In the genomic region with DNA sequence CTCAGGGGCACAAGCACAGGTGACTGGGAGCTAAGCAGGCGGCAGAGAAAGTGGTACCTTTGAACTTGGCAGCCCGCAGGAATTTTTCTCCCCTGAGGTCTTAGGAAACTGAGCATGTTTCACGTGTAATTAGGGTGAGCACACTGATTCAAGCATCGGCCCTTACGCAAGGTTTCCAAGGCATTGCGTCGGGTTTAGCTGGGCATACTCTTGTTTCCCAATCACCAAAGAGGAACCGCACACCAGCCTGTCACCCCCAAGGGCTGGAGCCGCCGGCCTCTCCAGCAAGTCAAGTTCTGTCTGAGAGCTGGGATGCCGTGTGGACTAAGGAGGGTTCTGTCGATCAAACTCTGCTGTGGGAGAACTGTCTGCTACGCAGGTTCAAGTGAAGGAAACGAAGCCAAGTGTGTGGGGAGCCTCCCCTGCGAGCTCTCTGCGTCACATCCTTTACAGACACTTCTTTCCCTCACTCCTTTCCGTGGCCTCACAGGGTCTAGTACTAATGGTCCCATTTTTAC, we compare ENCODE assay signal across 9 cellular contexts. TPM values are rescaled to one million over a fixed set of nuclear protein-coding genes. Genes with fewer than 3 reads are reported as not detected.
DNase-seq lines count a peak whose midpoint lies in the region; ATAC-seq, FAIRE-seq and TF ChIP-seq lines count a peak whose summit lies in the region.
"Had no signal": no experiment of that assay in that cellular context is flagged by ENCODE, and none has a peak within 500 bp of the region (broad histone marks: within the 10 kb centered on the region; RNA-seq: fewer than 3 reads in every experiment).

No MANE protein-coding gene starts in this region.

- no peaks in the 10 kb centered on the region for H3K9me3 ChIP-seq in skeletal muscle tissue (ENCODE audit: control insufficient read depth in 3 of 3, low read length in 3 of 3)
- no peaks in the 10 kb centered on the region for H3K9me3 ChIP-seq in CD4-positive, alpha-beta T cell (ENCODE audit: control insufficient read depth, low read length)

- H3K4me1 ChIP-seq in skeletal muscle tissue (ENCODE audit: control insufficient read depth in 3 of 3, insufficient read depth in 3 of 3, low read length in 3 of 3): peaks cover 15 to 40% (median 34%) of the 10 kb centered on the region in 3 donors

- H3K4me3 ChIP-seq in HL-60 (replicated peaks; ENCODE audit: insufficient read depth, low read length) (no peak overlapping the region), bronchial epithelial cell (ENCODE audit: low read depth, low read length) (no peak overlapping the region), skeletal muscle tissue (ENCODE audit: low read length in 3 of 3) (peak overlapping the region in 1 of 3 donors; percentile 2)

- TF ChIP-seq POLR2A in GM18505 (IDR thresholded peaks at IDR 0.05; ENCODE audit: borderline replicate concordance, extremely low read depth, insufficient read depth, insufficient read length): no peak

- no peak overlapping the region for H3K27ac Mint-ChIP-seq in CD4-positive, alpha-beta T cell

- no peak for ATAC-seq in CD4-positive, alpha-beta T cell (ENCODE audit: poor library complexity)
- no peak for ATAC-seq in GM18505 (IDR thresholded peaks at IDR 0.05; ENCODE audit: unreplicated experiment)

- POLR2A ChIA-PET in CD4-positive, alpha-beta T cell (lab: Charles Lee): no interaction called here
- POLR2A ChIA-PET in GM10248 (lab: Yijun Ruan, JAX): no interaction called here

- H3K9me3 Mint-ChIP-seq in CD4-positive, alpha-beta T cell: no peaks in the 10 kb centered on the region

- no peak for FAIRE-seq in bronchial epithelial cell (lab: Jason Lieb, UNC)

- in situ Hi-C loops in ACHN (cut with HindIII; ENCODE audit: low pct_ligation_motif_present, low pct_unique_long_range_greater_than_20kb, low sequenced_read_pairs): no loop called here

- H3K27ac ChIP-seq in HL-60 (replicated peaks) (peak overlapping the region; percentile 6), layer of hippocampus (ENCODE audit: low read depth, low read length) (peak overlapping the region; percentile 77), skeletal muscle tissue (ENCODE audit: low read depth, low read length) (peak overlapping the region; percentile 64)
- H3K27ac ChIP-seq in CD4-positive, alpha-beta T cell (ENCODE audit: low read depth, low read length): no peak overlapping the region

- H3K27me3 ChIP-seq in HL-60 (ENCODE audit: insufficient read depth, poor library complexity, severe bottlenecking) (no peaks in the 10 kb centered on the region), bronchial epithelial cell (ENCODE audit: control insufficient read depth, insufficient read depth, low read length) (no peaks in the 10 kb centered on the region), layer of hippocampus (ENCODE audit: control insufficient read depth, insufficient read depth, low read length) (no peaks in the 10 kb centered on the region), skeletal muscle tissue (ENCODE audit: control insufficient read depth in 3 of 3, insufficient read depth in 3 of 3, low read length in 3 of 3) (no peaks in the 10 kb centered on the region)
- H3K27me3 ChIP-seq in CD4-positive, alpha-beta T cell (ENCODE audit: control insufficient read depth, insufficient read depth, low read length): no peaks in the 10 kb centered on the region

- H3K36me3 ChIP-seq in bronchial epithelial cell (ENCODE audit: control insufficient read depth, insufficient read depth, low read length): peaks cover 12% of the 10 kb centered on the region
- H3K36me3 ChIP-seq in skeletal muscle tissue (ENCODE audit: control insufficient read depth in 3 of 3, insufficient read depth in 3 of 3, low read length in 3 of 3): peaks cover 11 to 22% (median 15%) of the 10 kb centered on the region in 3 donors

- H3K27me3 Mint-ChIP-seq in CD4-positive, alpha-beta T cell: no peaks in the 10 kb centered on the region

- no peak overlapping the region for H3K4me3 Mint-ChIP-seq in CD4-positive, alpha-beta T cell

- DNase-seq in HL-60 (ENCODE audit: low read depth in 1 of 2, low spot score in 1 of 2) (peak; percentile 95 to 96), bronchial epithelial cell (ENCODE audit: low read depth) (peak; percentile 83), ACHN (no peak), GM10248 (ENCODE audit: extremely low spot score) (no peak)
- DNase-seq in CD4-positive, alpha-beta T cell: no peak
- DNase-seq: activated CD4-positive, alpha-beta T cell treated with anti-CD3 and anti-CD28 coated beads for 1 hour had no signal

- peak overlapping the region in 2 of 3 donors; percentile 1 to 54 for H3K9ac ChIP-seq in skeletal muscle tissue (ENCODE audit: low read depth in 1 of 3, low read length in 3 of 3)

- CTCF ChIA-PET in CD4-positive, alpha-beta T cell (lab: Charles Lee): no interaction called here
- CTCF ChIA-PET in GM10248 (lab: Yijun Ruan, JAX): interaction anchor here (2.2 kb wide), 1 partner anchor 46 kb away, joined by 6 read pairs; no protein-coding TSS in a partner anchor

- TF ChIP-seq CTCF in HL-60 (IDR thresholded peaks at IDR 0.05; ENCODE audit: insufficient read depth, low read length) (no peak), bronchial epithelial cell (IDR thresholded peaks at IDR 0.05; ENCODE audit: insufficient read depth, low read length, severe bottlenecking) (no peak), GM10248 (IDR thresholded peaks at IDR 0.05; ENCODE audit: control extremely low read depth, extremely low read depth, low read depth, missing control alignments) (no peak)
- no peak for TF ChIP-seq CTCF in CD4-positive, alpha-beta T cell (IDR thresholded peaks at IDR 0.05)

- intact Hi-C loops in CD4-positive, alpha-beta T cell (cut with DNase I, micrococcal nuclease): no loop called here

- H3K36me3 Mint-ChIP-seq in CD4-positive, alpha-beta T cell (ENCODE audit: low read depth): peaks cover 64% of the 10 kb centered on the region

- peaks cover 17% of the 10 kb centered on the region for H3K4me1 Mint-ChIP-seq in CD4-positive, alpha-beta T cell (ENCODE audit: low read depth)

RNA-seq across cellular contexts. Expression of gene ERGIC1, which starts 53.0 kb away (rescaled TPM):
- total RNA-seq in bronchial epithelial cell (105 and 116 TPM in 2 replicates), skeletal muscle tissue (46.4 TPM)
- total RNA-seq in CD4-positive, alpha-beta T cell: 10 to 100 TPM; 51.0 to 52.4 TPM

Comparison
In these comparisons a context has a peak if more than half of its experiments do, and no peak if none do; other contexts are left out.
1. DNase-seq: peak in HL-60 (2 of 2) and bronchial epithelial cell (single experiment); none in ACHN (single experiment), CD4-positive, alpha-beta T cell (0 of 10) and GM10248 (single experiment).